ENCODE assay signal across 1 cellular context in the genomic region with DNA sequence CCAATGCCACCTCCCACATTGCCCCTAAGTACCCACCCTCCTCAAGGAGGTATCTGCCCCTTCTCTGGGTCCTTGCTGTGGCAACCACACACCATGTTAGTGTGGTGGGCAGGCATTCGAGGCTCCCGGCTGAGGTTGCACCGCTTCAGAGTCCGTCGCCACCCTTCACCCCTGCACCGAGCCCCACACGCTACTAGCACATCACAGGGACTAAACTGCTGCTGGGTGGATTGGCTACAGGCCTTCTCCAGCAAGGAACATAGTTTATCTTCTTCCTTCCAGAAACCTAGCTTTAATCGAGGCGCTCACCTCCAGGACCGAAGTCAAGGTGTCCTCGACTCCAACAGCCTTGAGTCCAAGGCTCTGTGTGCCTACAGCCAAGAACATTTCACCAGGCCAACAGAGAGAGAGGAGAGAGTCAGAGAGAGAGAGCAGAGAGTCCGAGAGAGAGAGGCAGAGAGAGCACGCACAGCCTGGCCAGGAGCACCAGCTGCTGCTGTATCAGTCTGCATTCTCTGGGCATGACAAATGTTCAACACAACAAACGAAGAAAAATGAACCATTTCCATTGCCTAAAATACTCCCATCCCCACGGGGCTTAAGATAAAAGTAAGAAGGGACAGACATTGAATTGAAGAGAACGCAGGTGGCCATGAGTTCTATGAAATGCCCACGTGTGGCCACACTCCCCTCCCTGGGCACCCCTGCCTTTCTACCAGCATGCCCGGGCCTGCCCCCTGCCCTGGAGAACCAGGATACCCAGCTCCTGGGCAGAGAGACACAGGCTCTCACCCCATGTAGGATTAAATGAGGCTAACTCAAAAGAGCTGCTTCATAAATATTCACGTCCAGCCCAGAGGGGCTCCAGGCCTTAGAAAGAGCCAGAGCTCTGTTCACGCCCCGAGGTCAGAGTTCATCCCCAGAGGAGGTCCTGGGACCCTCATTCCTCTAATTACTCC.
TF ChIP-seq lines count a peak whose summit lies in the region.

No MANE protein-coding gene starts in this region.

TF ChIP-seq in GM23338, 12 proteins besides CTCF, POLR2A, EP300 and RAD21 (continued from another document):
- TF ChIP-seq ZNF462 (CRISPR knock-in tag; IDR thresholded peaks at IDR 0.05) (no peak), POLR2AphosphoS5 (IDR thresholded peaks at IDR 0.05; ENCODE audit: low read depth) (no peak), JUNB (IDR thresholded peaks at IDR 0.05; ENCODE audit: unreplicated experiment) (no peak), STAT1 (IDR thresholded peaks at IDR 0.05; ENCODE audit: unreplicated experiment) (no peak), CREB1 (CRISPR knock-in tag; IDR thresholded peaks at IDR 0.05; ENCODE audit: low read depth) (no peak), NANOG (IDR thresholded peaks at IDR 0.05; ENCODE audit: borderline replicate concordance) (no peak), EZH2 (IDR thresholded peaks at IDR 0.05; ENCODE audit: low read depth, unreplicated experiment) (no peak), ZNF331 (CRISPR knock-in tag; IDR thresholded peaks at IDR 0.05; ENCODE audit: low read depth) (no peak), ZNF114 (CRISPR knock-in tag; IDR thresholded peaks at IDR 0.05) (no peak), REST (IDR thresholded peaks at IDR 0.05; ENCODE audit: unreplicated experiment) (no peak)
